ENCODE assay signal across 8 cellular contexts in genomic region chr2:73233932-73234832, GRCh38. TPM values are rescaled to one million over a fixed set of nuclear protein-coding genes. Genes with fewer than 3 reads are reported as not detected.
DNase-seq lines count a peak whose midpoint lies in the region; ATAC-seq and TF ChIP-seq lines count a peak whose summit lies in the region.

CCT7 (plus strand) TSS chr2:73234308; CDS start chr2:73234379, 71 bp downstream.

- H4K20me1 ChIP-seq in fibroblast of lung (ENCODE audit: control insufficient read depth, extremely low read depth, insufficient read depth, low read length): no peaks in the 10 kb centered on the region

- H3K4me1 ChIP-seq in fibroblast of lung (ENCODE audit: control insufficient read depth, extremely low read depth, insufficient read depth, low read length): peaks cover 8% of the 10 kb centered on the region

- no peaks in the 10 kb centered on the region for H3K9me3 ChIP-seq in fibroblast of lung (ENCODE audit: control insufficient read depth, insufficient read depth, low read depth, low read length)

- H3K27me3 ChIP-seq in fibroblast of lung (ENCODE audit: control insufficient read depth, insufficient read depth, low read length): no peaks in the 10 kb centered on the region

- H3K9me3 Mint-ChIP-seq in naive thymus-derived CD8-positive, alpha-beta T cell: no peaks in the 10 kb centered on the region
- no peaks in the 10 kb centered on the region for H3K9me3 Mint-ChIP-seq in stimulated activated naive B cell treated with anti-CD40 and anti-IgM and Interleukin-4, amounts not matched to agents 10 μg/mL and 1 μg/mL and 100 μg/mL, for 72 hours

- peaks cover 0 to 27% (median 0%) of the 10 kb centered on the region in 3 donors for H3K36me3 Mint-ChIP-seq in naive thymus-derived CD8-positive, alpha-beta T cell
- H3K36me3 Mint-ChIP-seq in stimulated activated naive B cell treated with anti-CD40 and anti-IgM and Interleukin-4, amounts not matched to agents 10 μg/mL and 1 μg/mL and 100 μg/mL, for 72 hours: peaks cover 17 to 29% of the 10 kb centered on the region in 2 donors

- H3K27ac Mint-ChIP-seq in naive thymus-derived CD8-positive, alpha-beta T cell: peak within 1 kb of the TSS; percentile 91 to 98 (median 97)
- H3K27ac Mint-ChIP-seq in stimulated activated naive B cell treated with anti-CD40 and anti-IgM and Interleukin-4, amounts not matched to agents 10 μg/mL and 1 μg/mL and 100 μg/mL, for 72 hours: peak within 1 kb of the TSS; percentile 98

- peak; percentile 71 to 76 for ATAC-seq in naive thymus-derived CD8-positive, alpha-beta T cell
- peak; percentile 76 to 78 for ATAC-seq in stimulated activated naive B cell treated with anti-CD40 and anti-IgM and Interleukin-4, amounts not matched to agents 10 μg/mL and 1 μg/mL and 100 μg/mL, for 72 hours (replicated peaks)

- peak within 1 kb of the TSS; percentile 90 to 99 (median 97) for H3K4me3 Mint-ChIP-seq in naive thymus-derived CD8-positive, alpha-beta T cell
- peak within 1 kb of the TSS; percentile 94 to 95 for H3K4me3 Mint-ChIP-seq in stimulated activated naive B cell treated with anti-CD40 and anti-IgM and Interleukin-4, amounts not matched to agents 10 μg/mL and 1 μg/mL and 100 μg/mL, for 72 hours

- H3K9ac ChIP-seq in fibroblast of lung (ENCODE audit: insufficient read depth, low read length): peak within 1 kb of the TSS; percentile 92

- peak within 1 kb of the TSS; percentile 83 for H3K4me3 ChIP-seq in LNCaP clone FGC (ENCODE audit: low read depth, low read length)
- H3K4me3 ChIP-seq in fibroblast of lung (replicated peaks in 1 of 4; ENCODE audit: control extremely low read depth in 1 of 4, insufficient read depth in 1 of 4, low read depth in 3 of 4, low read length in 4 of 4): peak within 1 kb of the TSS; percentile 73 to 98 (median 92)

- H3K79me2 ChIP-seq in fibroblast of lung (ENCODE audit: control insufficient read depth, insufficient read depth, low read length): peaks cover 52% of the 10 kb centered on the region

- peak within 1 kb of the TSS; percentile 99 for H2AFZ ChIP-seq in fibroblast of lung (ENCODE audit: low read length)

- H3K4me2 ChIP-seq in fibroblast of lung (ENCODE audit: extremely low read depth, insufficient read depth, low read length): peak within 1 kb of the TSS; percentile 100

- POLR2A ChIA-PET in naive thymus-derived CD8-positive, alpha-beta T cell (lab: Charles Lee): interaction anchor here (0.8 to 4.9 kb wide), 20 partner anchors 9 to 1224 kb away, joined by 3 to 37 read pairs (median 6); partner anchors contain the start of genes ALMS1, EGR4, FBXO41 and INO80B

- no peak for TF ChIP-seq CTCF in LNCaP clone FGC (IDR thresholded peaks at IDR 0.05; ENCODE audit: control insufficient read depth, extremely low read depth, insufficient read depth)
- TF ChIP-seq CTCF in fibroblast of lung (conservative IDR thresholded peaks at IDR 0.05 in 1 of 2, IDR thresholded peaks at IDR 0.05 in 1 of 2; ENCODE audit: low read depth in 1 of 2, low read length in 2 of 2): no peak

- no peaks in the 10 kb centered on the region for H3K27me3 Mint-ChIP-seq in naive thymus-derived CD8-positive, alpha-beta T cell
- H3K27me3 Mint-ChIP-seq in stimulated activated naive B cell treated with anti-CD40 and anti-IgM and Interleukin-4, amounts not matched to agents 10 μg/mL and 1 μg/mL and 100 μg/mL, for 72 hours: no peaks in the 10 kb centered on the region

- H3K36me3 ChIP-seq in fibroblast of lung (ENCODE audit: control insufficient read depth, insufficient read depth, low read length): no peaks in the 10 kb centered on the region

- DNase-seq in Daoy (ENCODE audit: low read depth) (peak; percentile 91), GOT3 (lab: John Stamatoyannopoulos, UW) (peak; percentile 41), LNCaP clone FGC (ENCODE audit: low read depth) (no peak), RPMI8226 (peak; percentile 93), fibroblast of lung (ENCODE audit: low read depth in 2 of 2) (peak; percentile 89 to 93)
- DNase-seq in activated T-helper 1 cell treated with anti-CD3 and anti-CD28 coated beads, Interleukin-2, amount 50 U/mL, for 16 hours (ENCODE audit: low read depth in 1 of 2, low spot score in 1 of 2): peak; percentile 64 to 76
- peak; percentile 63 to 94 (median 88) for DNase-seq in naive thymus-derived CD8-positive, alpha-beta T cell
- DNase-seq in stimulated activated naive B cell treated with anti-CD40 and anti-IgM and Interleukin-4, amounts not matched to agents 10 μg/mL and 1 μg/mL and 100 μg/mL, for 72 hours: peak; percentile 86

- peak within 1 kb of the TSS; percentile 90 for H3K27ac ChIP-seq in fibroblast of lung (ENCODE audit: insufficient read depth, low read length)

- peaks cover 27 to 59% (median 46%) of the 10 kb centered on the region in 4 donors for H3K4me1 Mint-ChIP-seq in naive thymus-derived CD8-positive, alpha-beta T cell
- peaks cover 26 to 45% of the 10 kb centered on the region in 2 donors for H3K4me1 Mint-ChIP-seq in stimulated activated naive B cell treated with anti-CD40 and anti-IgM and Interleukin-4, amounts not matched to agents 10 μg/mL and 1 μg/mL and 100 μg/mL, for 72 hours

RNA-seq across cellular contexts. Expression of gene CCT7, which starts in this region (rescaled TPM):
- 695 and 763 TPM in 2 replicates for total RNA-seq in Daoy (2014; rRNA removed; shearing (Covaris generic))
- total RNA-seq in fibroblast of lung: 262 and 299 TPM in 2 replicates
- polyA plus RNA-seq in fibroblast of lung: 233 and 319 TPM in 2 replicates
- 212 and 310 TPM in 2 replicates for polyA plus RNA-seq in fibroblast of lung (2012)
- polyA minus RNA-seq in fibroblast of lung (ENCODE audit: low replicate concordance): 233 and 525 TPM in 2 replicates
- total RNA-seq in naive thymus-derived CD8-positive, alpha-beta T cell: 100 to 1,000 TPM; 206 to 217 TPM
- 100 to 1,000 TPM; 294 to 306 (median 299) TPM for polyA plus RNA-seq in naive thymus-derived CD8-positive, alpha-beta T cell
